9 cellular contexts compared by ENCODE assay signal in the genomic region with DNA sequence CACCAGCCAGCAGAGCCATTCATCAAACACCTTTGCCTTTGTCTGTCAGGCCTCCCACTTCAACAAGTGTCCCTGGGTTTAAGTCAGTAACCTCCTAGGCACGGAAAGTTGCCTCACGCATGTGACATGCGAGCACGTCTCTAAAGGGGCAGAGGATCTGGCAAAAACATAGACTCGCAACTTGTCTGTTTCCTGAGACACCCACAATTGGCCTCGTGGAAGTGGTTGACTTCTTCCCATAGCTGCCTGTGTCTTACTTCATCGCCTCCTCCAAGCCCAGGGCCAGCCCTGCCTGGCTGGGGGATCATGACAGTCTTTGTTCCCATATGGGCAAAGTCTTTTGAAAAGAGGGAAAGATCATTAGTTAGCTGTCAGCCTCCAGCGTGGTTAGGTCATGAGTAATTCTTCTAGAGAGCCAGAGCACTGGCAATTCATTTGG. TPM values are rescaled to one million over a fixed set of nuclear protein-coding genes. Genes with fewer than 3 reads are reported as not detected.
DNase-seq lines count a peak whose midpoint lies in the region; ATAC-seq, FAIRE-seq and TF ChIP-seq lines count a peak whose summit lies in the region.
"Had no signal": no experiment of that assay in that cellular context is flagged by ENCODE, and none has a peak within 500 bp of the region (broad histone marks: within the 10 kb centered on the region; RNA-seq: fewer than 3 reads in every experiment).

No MANE protein-coding gene starts in this region.

- no peaks in the 10 kb centered on the region for H3K36me3 Mint-ChIP-seq in CD4-positive, alpha-beta T cell (ENCODE audit: low read depth)

- no peaks in the 10 kb centered on the region for H3K9me3 Mint-ChIP-seq in CD4-positive, alpha-beta T cell

- H3K4me3 ChIP-seq in prostate gland (no peak overlapping the region), BE2C (ENCODE audit: low read depth, low read length) (no peak overlapping the region)
- H3K4me3 ChIP-seq: K562 had no signal

- H3K4me1 Mint-ChIP-seq in CD4-positive, alpha-beta T cell (ENCODE audit: low read depth) = peaks cover 39% of the 10 kb centered on the region

- 79% methylated on average over 8 of the region's 8 CpGs for WGBS in prostate gland

- H3K27me3 ChIP-seq in foreskin keratinocyte = no peaks in the 10 kb centered on the region
- no peaks in the 10 kb centered on the region for H3K27me3 ChIP-seq in prostate gland (replicated peaks; ENCODE audit: insufficient read depth)
- no peaks in the 10 kb centered on the region for H3K27me3 ChIP-seq in BE2C
- H3K27me3 ChIP-seq in CD4-positive, alpha-beta T cell (ENCODE audit: control insufficient read depth, insufficient read depth, low read length) = no peaks in the 10 kb centered on the region

- POLR2A ChIA-PET in RWPE1 (lab: Yijun Ruan, JAX; ENCODE audit: low non-redundant PET) = no interaction called here
- POLR2A ChIA-PET in CD4-positive, alpha-beta T cell (lab: Charles Lee) = no interaction called here

- no peak overlapping the region for H3K4me3 Mint-ChIP-seq in CD4-positive, alpha-beta T cell

- DNase-seq in C1 segment of cervical spinal cord (lab: John Stamatoyannopoulos, UW) (peak in 9 of 14 donors; percentile 34 to 82 (median 59)), RWPE1 (ENCODE audit: low spot score) (no peak), foreskin keratinocyte (no peak), prostate gland (ENCODE audit: low spot score) (no peak), urothelium cell line (ENCODE audit: low spot score) (no peak), BE2C (no peak)
- no peak for DNase-seq in CD4-positive, alpha-beta T cell

- H3K36me3 ChIP-seq in prostate gland (no peaks in the 10 kb centered on the region), BE2C (no peaks in the 10 kb centered on the region)

- H3K4me1 ChIP-seq in foreskin keratinocyte (peaks cover 22% of the 10 kb centered on the region), prostate gland (replicated peaks) (peaks cover 3% of the 10 kb centered on the region), BE2C (0 out of 2 replicates have a peak, but pooled peaks cover 6% of the 10 kb centered on the region)

- CTCF ChIA-PET in RWPE1 (lab: Yijun Ruan, JAX) = interaction anchor here (1.3 to 3.3 kb wide), 2 partner anchors 10 to 479 kb away, joined by 3 to 19 read pairs; no protein-coding TSS in a partner anchor
- CTCF ChIA-PET in CD4-positive, alpha-beta T cell (lab: Charles Lee) = interaction anchor here (1.1 to 2.9 kb wide), 3 partner anchors 16 to 478 kb away, joined by 3 to 21 read pairs (median 8); no protein-coding TSS in a partner anchor

- H3K27ac Mint-ChIP-seq in CD4-positive, alpha-beta T cell = no peak overlapping the region

- intact Hi-C loops in prostate gland (cut with DNase I) = loop anchor here (2.0 to 5.0 kb wide), 3 partner anchors 216 to 744 kb away; no protein-coding TSS in a partner anchor
- intact Hi-C loops in CD4-positive, alpha-beta T cell (cut with DNase I, micrococcal nuclease) = loop anchor here (1.0 to 2.0 kb wide), 4 partner anchors 103 to 745 kb away; partner anchors contain the start of gene ELL2 (in 1 of the 2)

- TF ChIP-seq POLR2A in prostate gland (IDR thresholded peaks at IDR 0.05) = no peak

- H3K27ac ChIP-seq in RWPE1 (peak overlapping the region; percentile 91), foreskin keratinocyte (peak overlapping the region; percentile 14), prostate gland (peak overlapping the region; percentile 75 to 78)
- H3K27ac ChIP-seq in CD4-positive, alpha-beta T cell (ENCODE audit: low read depth, low read length) = no peak overlapping the region

- peaks cover 13% of the 10 kb centered on the region for H3K27me3 Mint-ChIP-seq in CD4-positive, alpha-beta T cell

- FAIRE-seq in urothelium cell line (lab: Jason Lieb, UNC) = no peak

- ATAC-seq in foreskin keratinocyte (no peak), HG02571 (IDR thresholded peaks at IDR 0.05; ENCODE audit: unreplicated experiment) (no peak)
- no peak for ATAC-seq in CD4-positive, alpha-beta T cell (ENCODE audit: poor library complexity)

- TF ChIP-seq CTCF in RWPE1 (conservative IDR thresholded peaks at IDR 0.05; ENCODE audit: low read depth) (no peak), foreskin keratinocyte (conservative IDR thresholded peaks at IDR 0.05) (no peak), prostate gland (IDR thresholded peaks at IDR 0.05) (no peak), BE2C (IDR thresholded peaks at IDR 0.05; ENCODE audit: low read depth, low read length) (no peak)
- no peak for TF ChIP-seq CTCF in CD4-positive, alpha-beta T cell (IDR thresholded peaks at IDR 0.05)

- H3K9me3 ChIP-seq in prostate gland (no peaks in the 10 kb centered on the region), BE2C (no peaks in the 10 kb centered on the region)
- no peaks in the 10 kb centered on the region for H3K9me3 ChIP-seq in CD4-positive, alpha-beta T cell (ENCODE audit: control insufficient read depth, low read length)

RNA-seq across cellular contexts. Expression of gene GLRX, which starts 35.5 kb away (rescaled TPM):
- 1.8 and 4.2 TPM in 2 replicates for total RNA-seq in foreskin keratinocyte
- 3.6 and 6.4 TPM in 2 replicates for polyA plus RNA-seq in foreskin keratinocyte
- 10 to 100 TPM; 16.6 to 34.8 TPM for total RNA-seq in prostate gland
- 41.7 TPM for polyA plus RNA-seq in BE2C (2012; ENCODE audit: insufficient read depth, insufficient read length, low read depth)
- 10 to 100 TPM; 16.9 to 18.7 TPM for total RNA-seq in CD4-positive, alpha-beta T cell

Comparison
In these comparisons a context has a peak if more than half of its experiments do, and no peak if none do; other contexts are left out.
1. DNase-seq: peak in C1 segment of cervical spinal cord (9 of 14); none in RWPE1 (single experiment), foreskin keratinocyte (0 of 2), prostate gland (single experiment), urothelium cell line (single experiment), BE2C (single experiment) and CD4-positive, alpha-beta T cell (0 of 10).